ENCODE assay signal across 21 cellular contexts in the genomic region with DNA sequence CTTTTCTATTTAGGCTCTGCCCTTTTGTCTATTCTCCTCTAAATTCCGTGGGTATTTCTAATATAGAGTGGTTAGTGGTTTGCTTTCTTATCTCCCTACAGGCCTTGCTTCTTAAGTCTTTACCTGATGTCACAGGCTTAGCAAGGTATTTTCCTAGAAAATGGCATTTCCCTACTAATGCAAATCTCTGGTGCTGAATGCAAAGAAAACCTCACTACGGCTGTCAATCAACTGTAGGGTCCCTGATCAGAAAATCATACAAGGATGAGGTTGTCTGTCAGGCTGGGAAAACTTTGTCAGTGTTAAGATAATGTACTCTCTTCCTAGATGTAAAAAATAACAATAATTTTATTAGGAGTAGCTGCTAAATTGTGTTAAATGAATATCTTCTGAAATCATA. TPM values are rescaled to one million over a fixed set of nuclear protein-coding genes. Genes with fewer than 3 reads are reported as not detected.
DNase-seq lines count a peak whose midpoint lies in the region; ATAC-seq and TF ChIP-seq lines count a peak whose summit lies in the region.
"Had no signal": no experiment of that assay in that cellular context is flagged by ENCODE, and none has a peak within 500 bp of the region (broad histone marks: within the 10 kb centered on the region; RNA-seq: fewer than 3 reads in every experiment).

No MANE protein-coding gene starts in this region.

- H3K4me3 Mint-ChIP-seq in GM23338 (no peak overlapping the region), WTC11 (no peak overlapping the region), Calu3 (ENCODE audit: low read depth, unreplicated experiment) (no peak overlapping the region)
- H3K4me3 Mint-ChIP-seq: CD14-positive monocyte; CD4-positive, alpha-beta memory T cell; H9 had no signal

- no peak overlapping the region for H3K4me3 ChIP-seq in GM23338
- H3K4me3 ChIP-seq in neural cell (ENCODE audit: low read length) = no peak overlapping the region
- H3K4me3 ChIP-seq: A549; BLaER1 treated with 17β-estradiol and CSF1 and Interleukin-3, amounts not matched to agents 10 nM and 100 nM; GM23248 had no signal

- H3K79me2 ChIP-seq in GM23338 (replicated peaks; ENCODE audit: insufficient read depth) (no peaks in the 10 kb centered on the region), neural cell (replicated peaks; ENCODE audit: insufficient read depth, low read length) (no peaks in the 10 kb centered on the region)

- POLR2A ChIA-PET in WTC11 (lab: Charles Lee) = no interaction called here

- no peaks in the 10 kb centered on the region for H3K27me3 ChIP-seq in GM23338 (ENCODE audit: insufficient read depth)
- H3K27me3 ChIP-seq in neural cell (ENCODE audit: insufficient read depth, low read depth, low read length) = no peaks in the 10 kb centered on the region
- H3K27me3 ChIP-seq: BE2C; BLaER1 treated with 17β-estradiol and CSF1 and Interleukin-3, amounts not matched to agents 10 nM and 100 nM had no signal

- H3K4me2 ChIP-seq in GM23338 = no peak overlapping the region
- no peak overlapping the region for H3K4me2 ChIP-seq in neural cell (ENCODE audit: low read length)
- H3K4me2 ChIP-seq: A549; BLaER1 treated with 17β-estradiol and CSF1 and Interleukin-3, amounts not matched to agents 10 nM and 100 nM had no signal

- peak; percentile 66 for TF ChIP-seq EP300 in neural cell (conservative IDR thresholded peaks at IDR 0.05; ENCODE audit: poor library complexity, severe bottlenecking)

- TF ChIP-seq RAD21 in neural cell (conservative IDR thresholded peaks at IDR 0.05) = no peak

- BruUV-seq in Calu3 (replicated peaks; lab: Mats Ljungman, UMichigan) = no TSS peak

- no peaks in the 10 kb centered on the region for H3K36me3 ChIP-seq in GM23338 (ENCODE audit: insufficient read depth)
- H3K36me3 ChIP-seq in neural cell (ENCODE audit: insufficient read depth, low read length) = no peaks in the 10 kb centered on the region
- H3K36me3 ChIP-seq: BE2C; BLaER1 treated with 17β-estradiol and CSF1 and Interleukin-3, amounts not matched to agents 10 nM and 100 nM had no signal

- H3K36me3 Mint-ChIP-seq in GM23338 (ENCODE audit: low read depth) (no peaks in the 10 kb centered on the region), WTC11 (no peaks in the 10 kb centered on the region), Calu3 (ENCODE audit: insufficient read depth, unreplicated experiment) (no peaks in the 10 kb centered on the region)
- H3K36me3 Mint-ChIP-seq: CD14-positive monocyte; CD4-positive, alpha-beta memory T cell had no signal

- H3K9me2 ChIP-seq in GM23338 (ENCODE audit: insufficient read depth) (peaks cover 29% of the 10 kb centered on the region), neural cell (ENCODE audit: insufficient read depth, low read length) (no peaks in the 10 kb centered on the region)

- H3K9me3 Mint-ChIP-seq in GM23338 = no peaks in the 10 kb centered on the region
- H3K9me3 Mint-ChIP-seq in WTC11 = peaks cover 6% of the 10 kb centered on the region; the same call in 1 of the 2 replicates
- H3K9me3 Mint-ChIP-seq in Calu3 (ENCODE audit: low read depth, unreplicated experiment) = no peaks in the 10 kb centered on the region
- H3K9me3 Mint-ChIP-seq: CD14-positive monocyte, H9 had no signal

- H3F3A ChIP-seq in GM23338 (replicated peaks; ENCODE audit: low read depth) (no peaks in the 10 kb centered on the region), neural cell (ENCODE audit: insufficient read depth, low read length, poor library complexity, severe bottlenecking) (no peaks in the 10 kb centered on the region)

- intact Hi-C loops in Calu3 (cut with micrococcal nuclease; ENCODE audit: unreplicated experiment) = loop anchor here (5.0 kb wide), 1 partner anchor 52 kb away; no protein-coding TSS in a partner anchor

- no peaks in the 10 kb centered on the region for H3K9me3 ChIP-seq in neural cell (ENCODE audit: low read length)
- H3K9me3 ChIP-seq: A549; BE2C; BLaER1 treated with 17β-estradiol and CSF1 and Interleukin-3, amounts not matched to agents 10 nM and 100 nM had no signal

- no peak for ATAC-seq in GM23338
- ATAC-seq in HG02610 (IDR thresholded peaks at IDR 0.05; ENCODE audit: unreplicated experiment) = peak; percentile 49
- ATAC-seq in WTC11 = no peak
- ATAC-seq: A549 had no signal

- CTCF ChIA-PET in WTC11 (lab: Charles Lee) = no interaction called here
- CTCF ChIA-PET in Calu3 (lab: Charles Lee) = interaction anchor here (0.9 kb wide), 1 partner anchor 61 kb away, joined by 4 read pairs; no protein-coding TSS in a partner anchor

- no peaks in the 10 kb centered on the region; the same call in 1 of the 2 replicates for H3K4me1 ChIP-seq in GM23338 (ENCODE audit: insufficient read depth)
- H3K4me1 ChIP-seq: A549; BE2C; BLaER1 treated with 17β-estradiol and CSF1 and Interleukin-3, amounts not matched to agents 10 nM and 100 nM had no signal

- H4K20me1 ChIP-seq in GM23338 (replicated peaks; ENCODE audit: insufficient read depth) = no peaks in the 10 kb centered on the region
- H4K20me1 ChIP-seq in neural cell (ENCODE audit: insufficient read depth) = no peaks in the 10 kb centered on the region
- H4K20me1 ChIP-seq: BLaER1 treated with 17β-estradiol and CSF1 and Interleukin-3, amounts not matched to agents 10 nM and 100 nM had no signal

- 0 out of 2 replicates have a peak overlapping the region, but pooled peaks have one; percentile 11 for H3K27ac Mint-ChIP-seq in GM23338
- peak overlapping the region; percentile 60; the same call in 1 of the 2 replicates for H3K27ac Mint-ChIP-seq in WTC11
- H3K27ac Mint-ChIP-seq in Calu3 (ENCODE audit: unreplicated experiment) = no peak overlapping the region
- H3K27ac Mint-ChIP-seq: CD14-positive monocyte; CD4-positive, alpha-beta memory T cell had no signal

- H3K27ac ChIP-seq in GM23338 (ENCODE audit: low read depth) (no peak overlapping the region), neural cell (ENCODE audit: low read length) (peak overlapping the region; percentile 75)
- H3K27ac ChIP-seq: A549; BLaER1 treated with 17β-estradiol and CSF1 and Interleukin-3, amounts not matched to agents 10 nM and 100 nM; GM23248 had no signal

- DNase-seq in GM23338 (ENCODE audit: low spot score) (no peak), WTC11 (ENCODE audit: low spot score) (no peak), pons (ENCODE audit: low spot score) (no peak), NCI-H2227 treated with DMSO at 0.1 percent for 48 hours (lab: John Stamatoyannopoulos, UW) (no peak), RPMI8226 (no peak), Calu3 (no peak)
- DNase-seq: 8988T; ACHN; AML-193; BE2C; CD4-positive, alpha-beta memory T cell; COR-L47; DMS153; DND-41; GM23248; H9 had no signal

- H3K27me3 Mint-ChIP-seq in GM23338 (ENCODE audit: insufficient read depth, low read depth, poor library complexity) (no peaks in the 10 kb centered on the region), WTC11 (ENCODE audit: low read depth) (no peaks in the 10 kb centered on the region), Calu3 (ENCODE audit: unreplicated experiment) (no peaks in the 10 kb centered on the region)
- H3K27me3 Mint-ChIP-seq: CD4-positive, alpha-beta memory T cell had no signal

- peak overlapping the region; percentile 30 for H3K9ac ChIP-seq in neural cell (ENCODE audit: low read length)
- H3K9ac ChIP-seq: BLaER1 treated with 17β-estradiol and CSF1 and Interleukin-3, amounts not matched to agents 10 nM and 100 nM; GM23248 had no signal

- TF ChIP-seq CTCF in GM23338 (conservative IDR thresholded peaks at IDR 0.05; ENCODE audit: low read depth in 2 of 2) (no peak), WTC11 (IDR thresholded peaks at IDR 0.05) (no peak), neural cell (IDR thresholded peaks at IDR 0.05; ENCODE audit: poor library complexity, severe bottlenecking) (no peak), Calu3 (IDR thresholded peaks at IDR 0.05; ENCODE audit: unreplicated experiment) (no peak)

- H2AFZ ChIP-seq in GM23338 (no peak overlapping the region), neural cell (ENCODE audit: low read depth, low read length) (no peak overlapping the region)
- H2AFZ ChIP-seq: GM23248 had no signal

- H3K4me1 Mint-ChIP-seq in GM23338 = peaks cover 25% of the 10 kb centered on the region
- peaks cover 31% of the 10 kb centered on the region for H3K4me1 Mint-ChIP-seq in WTC11
- peaks cover 11% of the 10 kb centered on the region for H3K4me1 Mint-ChIP-seq in Calu3 (ENCODE audit: low read depth, unreplicated experiment)
- H3K4me1 Mint-ChIP-seq: CD14-positive monocyte; CD4-positive, alpha-beta memory T cell had no signal

TF ChIP-seq in GM23338, 12 proteins besides CTCF, POLR2A, EP300 and RAD21 (continues in another document):
- TF ChIP-seq, protein P1, sequence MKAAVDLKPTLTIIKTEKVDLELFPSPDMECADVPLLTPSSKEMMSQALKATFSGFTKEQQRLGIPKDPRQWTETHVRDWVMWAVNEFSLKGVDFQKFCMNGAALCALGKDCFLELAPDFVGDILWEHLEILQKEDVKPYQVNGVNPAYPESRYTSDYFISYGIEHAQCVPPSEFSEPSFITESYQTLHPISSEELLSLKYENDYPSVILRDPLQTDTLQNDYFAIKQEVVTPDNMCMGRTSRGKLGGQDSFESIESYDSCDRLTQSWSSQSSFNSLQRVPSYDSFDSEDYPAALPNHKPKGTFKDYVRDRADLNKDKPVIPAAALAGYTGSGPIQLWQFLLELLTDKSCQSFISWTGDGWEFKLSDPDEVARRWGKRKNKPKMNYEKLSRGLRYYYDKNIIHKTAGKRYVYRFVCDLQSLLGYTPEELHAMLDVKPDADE (IDR thresholded peaks at IDR 0.05) = no peak

TF ChIP-seq in neural cell, 6 proteins besides CTCF, POLR2A, EP300 and RAD21 (continues in another document):
- no peak for TF ChIP-seq POLR2AphosphoS5 (IDR thresholded peaks at IDR 0.05)
- no peak for TF ChIP-seq SMC3 (conservative IDR thresholded peaks at IDR 0.05; ENCODE audit: poor library complexity)
- no peak for TF ChIP-seq EZH2 (IDR thresholded peaks at IDR 0.05; ENCODE audit: borderline replicate concordance, insufficient read depth, low read length, poor library complexity, severe bottlenecking)
- TF ChIP-seq MXI1 (conservative IDR thresholded peaks at IDR 0.05; ENCODE audit: poor library complexity, severe bottlenecking) = no peak
- no peak for TF ChIP-seq TAF1 (IDR thresholded peaks at IDR 0.05; ENCODE audit: low read depth)

RNA-seq across cellular contexts. Expression of gene DSC1, which starts 27.1 kb away (rescaled TPM):
- not detected in 2 replicates for total RNA-seq in GM23338 (2014; rRNA removed; shearing (Covaris generic))
- polyA plus RNA-seq in GM23338 (2016; fragmentation: Nextera tagmentation; extraction: Ambion mirVana) (not detected in 2 replicates), neural cell (not detected in 2 replicates)
- total RNA-seq in WTC11 (2021) (not detected in 3 replicates), Calu3 (2022) (not detected in 2 replicates)
- not detected in 2 replicates for polyA minus RNA-seq in neural cell
- total RNA-seq: GM23248, H9 had no signal
- polyA plus RNA-seq: A549, CD14-positive monocyte, GM23248 had no signal
